Comparison of ENCODE assay signal across 1 cellular context in genomic region chr5:52786391-52786790, GRCh38.
TF ChIP-seq lines count a peak whose summit lies in the region.

No MANE protein-coding gene starts in this region.

TF ChIP-seq in HCT116, 20 proteins besides CTCF, POLR2A, EP300 and RAD21:
- TF ChIP-seq REST (IDR thresholded peaks at IDR 0.05; ENCODE audit: low read depth) (no peak), POLR2AphosphoS5 (IDR thresholded peaks at IDR 0.05; ENCODE audit: low read depth, low read length) (no peak), SP1 (IDR thresholded peaks at IDR 0.05; ENCODE audit: low read depth) (no peak), CEBPB (IDR thresholded peaks at IDR 0.05; ENCODE audit: low read depth) (no peak), TCF7L2 (IDR thresholded peaks at IDR 0.05; ENCODE audit: borderline replicate concordance, extremely low read depth, insufficient read depth, insufficient read length) (no peak), EGR1 (IDR thresholded peaks at IDR 0.05; ENCODE audit: low read depth) (no peak), ZFX (IDR thresholded peaks at IDR 0.05) (no peak), JUND (IDR thresholded peaks at IDR 0.05) (no peak), ELF1 (IDR thresholded peaks at IDR 0.05; ENCODE audit: borderline replicate concordance, low read depth) (no peak), SRF (IDR thresholded peaks at IDR 0.05; ENCODE audit: low read depth) (no peak), ZBTB33 (IDR thresholded peaks at IDR 0.05; ENCODE audit: extremely low read depth, insufficient replicate concordance, low read length) (no peak), EZH2 (IDR thresholded peaks at IDR 0.05) (no peak), SIN3A (IDR thresholded peaks at IDR 0.05; ENCODE audit: low read depth) (no peak), MAX (IDR thresholded peaks at IDR 0.05) (no peak), ATF3 (IDR thresholded peaks at IDR 0.05) (no peak)
